Comparison of ENCODE assay signal across 16 cellular contexts in the genomic region with DNA sequence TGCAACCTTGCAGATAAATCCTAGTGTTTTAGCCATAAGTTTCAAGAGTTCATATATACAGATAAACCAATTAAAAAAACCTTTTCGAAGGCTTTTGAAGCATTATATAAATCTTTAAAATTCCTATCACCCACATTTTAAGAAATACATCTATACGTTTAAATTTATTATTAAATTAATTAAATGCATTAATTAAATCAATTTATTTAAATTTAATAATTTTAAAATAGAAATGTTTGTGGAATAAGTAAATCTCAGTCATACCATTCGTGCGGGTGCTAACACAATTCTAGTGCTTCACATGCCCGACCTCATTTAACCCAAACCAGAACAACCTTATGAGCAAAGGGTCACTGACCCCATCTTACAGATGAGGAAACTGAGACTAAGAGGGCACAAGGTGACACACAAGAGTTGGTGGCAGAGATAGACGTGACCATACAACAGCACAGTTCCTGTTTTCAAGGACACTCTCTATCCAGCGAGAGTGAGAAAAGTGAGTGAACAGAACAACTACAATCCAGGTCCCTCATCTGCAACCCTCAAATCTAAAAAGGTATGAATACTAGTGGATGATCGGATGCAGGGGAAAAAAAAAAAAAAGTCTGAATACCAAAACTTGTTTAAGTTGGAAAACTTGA. TPM values are rescaled to one million over a fixed set of nuclear protein-coding genes. Genes with fewer than 3 reads are reported as not detected.
DNase-seq lines count a peak whose midpoint lies in the region; ATAC-seq, FAIRE-seq and TF ChIP-seq lines count a peak whose summit lies in the region.
"Had no signal": no experiment of that assay in that cellular context is flagged by ENCODE, and none has a peak within 500 bp of the region (broad histone marks: within the 10 kb centered on the region; RNA-seq: fewer than 3 reads in every experiment).

No MANE protein-coding gene starts in this region.

- H3K9ac ChIP-seq in HepG2 (ENCODE audit: insufficient read depth, low read depth, low read length): peak overlapping the region; percentile 83

- H3K4me3 Mint-ChIP-seq in CD8-positive, alpha-beta T cell: peak overlapping the region; percentile 95
- peak overlapping the region; percentile 85 to 100 (median 97) for H3K4me3 Mint-ChIP-seq in IgD-negative memory B cell
- H3K4me3 Mint-ChIP-seq in activated B cell treated with CpG ODN at 0.5 μM for 24 hours: peak overlapping the region; percentile 96

- no peak overlapping the region for H2AFZ ChIP-seq in HepG2 (ENCODE audit: low read length)

- H3K27me3 ChIP-seq in CD8-positive, alpha-beta T cell (ENCODE audit: insufficient read depth, low read length): no peaks in the 10 kb centered on the region
- H3K27me3 ChIP-seq in HepG2 (ENCODE audit: control insufficient read depth in 1 of 2, insufficient read depth in 2 of 2, low read length in 2 of 2): no peaks in the 10 kb centered on the region; a peak in 1 of 5 replicates
- H3K27me3 ChIP-seq in effector memory CD4-positive, alpha-beta T cell (replicated peaks; ENCODE audit: control insufficient read depth, insufficient read depth, low read length, poor library complexity, severe bottlenecking): no peaks in the 10 kb centered on the region
- H3K27me3 ChIP-seq: colonic mucosa, pancreas, SJSA1, suprapubic skin had no signal

- H3K36me3 ChIP-seq in CD8-positive, alpha-beta T cell (ENCODE audit: insufficient read depth, low read length): no peaks in the 10 kb centered on the region
- no peaks in the 10 kb centered on the region for H3K36me3 ChIP-seq in HepG2 (replicated peaks in 1 of 2; ENCODE audit: control insufficient read depth in 1 of 2, insufficient read depth in 2 of 2, low read length in 2 of 2)
- H3K36me3 ChIP-seq in effector memory CD4-positive, alpha-beta T cell (ENCODE audit: control insufficient read depth, insufficient read depth, low read length): no peaks in the 10 kb centered on the region
- H3K36me3 ChIP-seq: colonic mucosa, pancreas, SJSA1, suprapubic skin had no signal

- H3K9me3 ChIP-seq in CD8-positive, alpha-beta T cell (ENCODE audit: low read length): no peaks in the 10 kb centered on the region
- no peaks in the 10 kb centered on the region for H3K9me3 ChIP-seq in HepG2 (ENCODE audit: low read length)
- no peaks in the 10 kb centered on the region for H3K9me3 ChIP-seq in effector memory CD4-positive, alpha-beta T cell (ENCODE audit: control insufficient read depth, low read length)
- H3K9me3 ChIP-seq: Caco-2, colonic mucosa, pancreas, SJSA1, suprapubic skin had no signal

- no peaks in the 10 kb centered on the region for H3K27me3 Mint-ChIP-seq in CD8-positive, alpha-beta T cell (ENCODE audit: low read depth)
- peaks cover 3% of the 10 kb centered on the region for H3K27me3 Mint-ChIP-seq in IgD-negative memory B cell
- no peaks in the 10 kb centered on the region for H3K27me3 Mint-ChIP-seq in activated B cell treated with CpG ODN at 0.5 μM for 24 hours

- TF ChIP-seq RAD21 in HepG2 (CRISPR knock-in tag; IDR thresholded peaks at IDR 0.05): no peak

- H3K4me2 ChIP-seq in HepG2 (ENCODE audit: low read depth, low read length): peak overlapping the region; percentile 80

- H3K4me1 Mint-ChIP-seq in CD8-positive, alpha-beta T cell (ENCODE audit: low read depth): peaks cover 61% of the 10 kb centered on the region
- H3K4me1 Mint-ChIP-seq in IgD-negative memory B cell: peaks cover 29 to 30% (median 29%) of the 10 kb centered on the region in 3 donors
- H3K4me1 Mint-ChIP-seq in activated B cell treated with CpG ODN at 0.5 μM for 24 hours: peaks cover 77% of the 10 kb centered on the region

- TF ChIP-seq CTCF in CD8-positive, alpha-beta T cell (IDR thresholded peaks at IDR 0.05): no peak
- TF ChIP-seq CTCF in activated B cell treated with CpG ODN at 0.5 μM for 24 hours (IDR thresholded peaks at IDR 0.05) (no peak), HepG2 (CRISPR knock-in tag; IDR thresholded peaks at IDR 0.05) (no peak), RWPE1 (conservative IDR thresholded peaks at IDR 0.05; ENCODE audit: low read depth) (no peak)

- 73% methylated on average over 8 of the region's 8 CpGs for WGBS in HepG2 (ENCODE audit: low lambda C conversion rate)

- peaks cover 18% of the 10 kb centered on the region for H3K36me3 Mint-ChIP-seq in CD8-positive, alpha-beta T cell
- H3K36me3 Mint-ChIP-seq in IgD-negative memory B cell: peaks cover 3% of the 10 kb centered on the region
- peaks cover 20% of the 10 kb centered on the region for H3K36me3 Mint-ChIP-seq in activated B cell treated with CpG ODN at 0.5 μM for 24 hours (ENCODE audit: low read depth)

- peak overlapping the region; percentile 55 for H3K27ac Mint-ChIP-seq in CD8-positive, alpha-beta T cell
- H3K27ac Mint-ChIP-seq in IgD-negative memory B cell: peak overlapping the region in 1 of 3 donors; percentile 43
- peak overlapping the region; percentile 56 for H3K27ac Mint-ChIP-seq in activated B cell treated with CpG ODN at 0.5 μM for 24 hours

- POLR2A ChIA-PET in CD8-positive, alpha-beta T cell (lab: Charles Lee): no interaction called here
- POLR2A ChIA-PET in activated B cell treated with CpG ODN at 0.5 μM for 24 hours (lab: Charles Lee): interaction anchor here (1.2 to 1.6 kb wide), 2 partner anchors 23 to 101 kb away, joined by 3 to 5 read pairs; no protein-coding TSS in a partner anchor
- POLR2A ChIA-PET in HepG2 (lab: Yijun Ruan, JAX): interaction anchor here (1.2 to 3.5 kb wide), 5 partner anchors 10 to 56 kb away, joined by 4 to 13 read pairs (median 4); no protein-coding TSS in a partner anchor
- POLR2A ChIA-PET in RWPE1 (lab: Yijun Ruan, JAX; ENCODE audit: low non-redundant PET): no interaction called here

- intact Hi-C loops in CD8-positive, alpha-beta T cell (cut with DNase I, micrococcal nuclease): loop anchor here in 1 of 2 experiments (5.0 kb wide), 1 partner anchor 50 kb away; no protein-coding TSS in a partner anchor
- intact Hi-C loops in activated B cell treated with CpG ODN at 0.5 μM for 24 hours (cut with micrococcal nuclease) (no loop called here), HepG2 (cut with micrococcal nuclease; ENCODE audit: unreplicated experiment) (no loop called here)

- no peak for FAIRE-seq in HepG2 (lab: Jason Lieb, UNC)
- FAIRE-seq: GM12892, HTR-8/SVneo, pancreas had no signal

- H4K20me1 ChIP-seq in HepG2 (ENCODE audit: insufficient read depth, low read length): no peaks in the 10 kb centered on the region

- BruUV-seq in HepG2 (replicated peaks; lab: Mats Ljungman, UMichigan): no TSS peak

- TF ChIP-seq EP300 in HepG2 (IDR thresholded peaks at IDR 0.05; ENCODE audit: low read depth in 2 of 2, low read length in 2 of 2): no peak
- no peak for TF ChIP-seq EP300 in HepG2 (CRISPR knock-in tag; IDR thresholded peaks at IDR 0.05; ENCODE audit: borderline replicate concordance)

- no peak overlapping the region for H3K4me3 ChIP-seq in CD8-positive, alpha-beta T cell (ENCODE audit: low read depth, low read length)
- H3K4me3 ChIP-seq in HepG2 (replicated peaks in 1 of 3; ENCODE audit: insufficient read depth in 1 of 3, low read depth in 2 of 3, low read length in 3 of 3): peak overlapping the region in 1 of 3 experiments; percentile 83; a peak in 2 of 6 replicates
- no peak overlapping the region for H3K4me3 ChIP-seq in effector memory CD4-positive, alpha-beta T cell (ENCODE audit: insufficient read depth, low read depth, low read length, poor library complexity, severe bottlenecking)

- H3K9me3 Mint-ChIP-seq in CD8-positive, alpha-beta T cell: no peaks in the 10 kb centered on the region
- H3K9me3 Mint-ChIP-seq in IgD-negative memory B cell (peaks cover 0 to 2% (median 0%) of the 10 kb centered on the region in 3 donors), activated B cell treated with CpG ODN at 0.5 μM for 24 hours (peaks cover 2% of the 10 kb centered on the region)

- in situ Hi-C loops in HepG2 (cut with HindIII; ENCODE audit: extremely low pct_ligation_motif_present, low pct_unique_long_range_greater_than_20kb): loop anchor here (5.0 kb wide), 1 partner anchor 45 kb away; a partner anchor contains a TSS

- H3K79me2 ChIP-seq in HepG2 (ENCODE audit: insufficient read depth, low read length): peaks cover 39% of the 10 kb centered on the region

- CTCF ChIA-PET in CD8-positive, alpha-beta T cell (lab: Charles Lee): no interaction called here
- CTCF ChIA-PET in activated B cell treated with CpG ODN at 0.5 μM for 24 hours (lab: Charles Lee): interaction anchor here (0.7 kb wide), 1 partner anchor 88 kb away, joined by 3 read pairs; no protein-coding TSS in a partner anchor
- CTCF ChIA-PET in HepG2 (lab: Yijun Ruan, JAX; ENCODE audit: low intra/inter-chr PET ratio, low total read pairs): no interaction called here
- CTCF ChIA-PET in RWPE1 (lab: Yijun Ruan, JAX): interaction anchor here (0.5 kb wide), 1 partner anchor 16 kb away, joined by 3 read pairs; no protein-coding TSS in a partner anchor

- peak in 1 of 2 experiments; percentile 48; a peak in 1 of 4 replicates for TF ChIP-seq POLR2A in HepG2 (IDR thresholded peaks at IDR 0.05; ENCODE audit: insufficient read depth in 1 of 2, low read depth in 2 of 2, low read length in 2 of 2)

- no peak overlapping the region for H3K27ac ChIP-seq in CD8-positive, alpha-beta T cell (ENCODE audit: low read depth, low read length)
- peak overlapping the region; percentile 79 for H3K27ac ChIP-seq in HepG2 (ENCODE audit: extremely low read length, insufficient read depth, low read length)
- no peak overlapping the region for H3K27ac ChIP-seq in effector memory CD4-positive, alpha-beta T cell (ENCODE audit: insufficient read depth, low read length, poor library complexity, severe bottlenecking)
- no peak overlapping the region for H3K27ac ChIP-seq in RWPE1
- H3K27ac ChIP-seq: colonic mucosa, pancreas, SJSA1, suprapubic skin had no signal

- ATAC-seq in CD8-positive, alpha-beta T cell: no peak
- ATAC-seq in activated B cell treated with CpG ODN at 0.5 μM for 24 hours (ENCODE audit: low read depth) (no peak), HepG2 (no peak)

- peaks cover 24% of the 10 kb centered on the region for H3K4me1 ChIP-seq in CD8-positive, alpha-beta T cell (ENCODE audit: insufficient read depth, low read length)
- peaks cover 78% of the 10 kb centered on the region for H3K4me1 ChIP-seq in HepG2 (ENCODE audit: insufficient read depth, low read length)
- H3K4me1 ChIP-seq in effector memory CD4-positive, alpha-beta T cell (ENCODE audit: control insufficient read depth, insufficient read depth, low read length, poor library complexity, severe bottlenecking): peaks cover 12% of the 10 kb centered on the region
- H3K4me1 ChIP-seq: colonic mucosa had no signal

- peak in 1 of 7 experiments; percentile 15 for DNase-seq in CD8-positive, alpha-beta T cell
- DNase-seq in activated B cell treated with CpG ODN at 0.5 μM for 24 hours (no peak), HepG2 (ENCODE audit: low spot score) (no peak), iPS-NIHi7 (ENCODE audit: extremely low spot score) (no peak), RWPE1 (ENCODE audit: low spot score) (no peak), T1000 (lab: John Stamatoyannopoulos, UW) (no peak)
- DNase-seq in effector memory CD4-positive, alpha-beta T cell: no peak
- DNase-seq: Caco-2, colonic mucosa, kidney glomerular epithelial cell, pancreas had no signal

RNA-seq across cellular contexts. Expression of a gene that starts 1.4 kb away (rescaled TPM):
- total RNA-seq in CD8-positive, alpha-beta T cell: 10 to 100 TPM; 29.6 to 30.1 TPM
- polyA plus RNA-seq in IgD-negative memory B cell: 78.1 TPM
- total RNA-seq in activated B cell treated with CpG ODN at 0.5 μM for 24 hours: 61.0 and 68.3 TPM in 2 replicates
- total RNA-seq in HepG2 (2016; rRNA removed; fragmentation: Illumina TruSeq; extraction: Trizol): 52.9 and 53.2 TPM in 2 replicates
- 17.2 and 19.5 TPM in 2 replicates for total RNA-seq in HepG2 (2016; cell fraction: cytosol; rRNA removed; fragmentation: Illumina TruSeq; extraction: Trizol; ENCODE audit: low read depth)
- total RNA-seq in HepG2 (2016; cell fraction: insoluble cytoplasmic fraction; rRNA removed; fragmentation: Illumina TruSeq; extraction: Trizol): 55.4 and 56.5 TPM in 2 replicates
- total RNA-seq in HepG2 (2016; cell fraction: membrane; rRNA removed; fragmentation: Illumina TruSeq; extraction: Trizol): 25.5 and 27.7 TPM in 2 replicates
- total RNA-seq in HepG2 (2016; cell fraction: nucleus; rRNA removed; fragmentation: Illumina TruSeq; extraction: Trizol): 28.0 and 30.5 TPM in 2 replicates
- 42.7 and 43.5 TPM in 2 replicates for polyA plus RNA-seq in HepG2 (2011; rRNA removed)
- polyA plus RNA-seq in HepG2 (2011; cell fraction: cytosol; rRNA removed): 43.3 and 48.1 TPM in 2 replicates
- 9.6 and 20.1 TPM in 2 replicates for polyA plus RNA-seq in HepG2 (2011; cell fraction: nucleus; rRNA removed)
- polyA plus RNA-seq in HepG2 (2012): 63.6 and 69.8 TPM in 2 replicates
- polyA plus RNA-seq in HepG2 (2016; cell fraction: cytosol; fragmentation: Illumina TruSeq; extraction: Trizol; ENCODE audit: low read depth): 16.5 and 23.5 TPM in 2 replicates
- polyA plus RNA-seq in HepG2 (2016; cell fraction: insoluble cytoplasmic fraction; fragmentation: Illumina TruSeq; extraction: Trizol; ENCODE audit: low read depth): 55.4 and 59.8 TPM in 2 replicates
- 23.1 and 25.4 TPM in 2 replicates for polyA plus RNA-seq in HepG2 (2016; cell fraction: membrane; fragmentation: Illumina TruSeq; extraction: Trizol; ENCODE audit: low read depth)
- 58.1 and 59.0 TPM in 2 replicates for polyA plus RNA-seq in HepG2 (2016; cell fraction: nucleus; fragmentation: Illumina TruSeq; extraction: Trizol; ENCODE audit: insufficient read depth, low read depth)
- 68.2 and 105 TPM in 2 replicates for polyA minus RNA-seq in HepG2 (2011; rRNA and poly(A)+ RNA removed; ENCODE audit: low replicate concordance)
- 19.2 and 19.6 TPM in 2 replicates for polyA minus RNA-seq in HepG2 (2011; cell fraction: cytosol; rRNA and poly(A)+ RNA removed)
- polyA minus RNA-seq in HepG2 (2011; cell fraction: nucleus; rRNA and poly(A)+ RNA removed): 12.1 and 29.7 TPM in 2 replicates

RNA-seq across cellular contexts. Expression of a gene that starts 46.6 kb away (rescaled TPM):
- 100 to 1,000 TPM; 224 to 240 TPM for total RNA-seq in CD8-positive, alpha-beta T cell
- polyA plus RNA-seq in IgD-negative memory B cell: 69.6 TPM
- 176 and 202 TPM in 2 replicates for total RNA-seq in activated B cell treated with CpG ODN at 0.5 μM for 24 hours
- total RNA-seq in HepG2 (2016; rRNA removed; fragmentation: Illumina TruSeq; extraction: Trizol): 7.6 and 15.9 TPM in 2 replicates
- 8.0 and 9.2 TPM in 2 replicates for total RNA-seq in HepG2 (2016; cell fraction: cytosol; rRNA removed; fragmentation: Illumina TruSeq; extraction: Trizol; ENCODE audit: low read depth)
- total RNA-seq in HepG2 (2016; cell fraction: insoluble cytoplasmic fraction; rRNA removed; fragmentation: Illumina TruSeq; extraction: Trizol): 6.9 and 15.8 TPM in 2 replicates
- 9.4 and 9.6 TPM in 2 replicates for total RNA-seq in HepG2 (2016; cell fraction: membrane; rRNA removed; fragmentation: Illumina TruSeq; extraction: Trizol)
- total RNA-seq in HepG2 (2016; cell fraction: nucleus; rRNA removed; fragmentation: Illumina TruSeq; extraction: Trizol): 16.4 and 21.4 TPM in 2 replicates
- polyA plus RNA-seq in HepG2 (2011; rRNA removed): 49.6 and 60.7 TPM in 2 replicates
- 30.7 and 32.4 TPM in 2 replicates for polyA plus RNA-seq in HepG2 (2011; cell fraction: cytosol; rRNA removed)
- polyA plus RNA-seq in HepG2 (2011; cell fraction: nucleus; rRNA removed): 61.1 and 65.1 TPM in 2 replicates
- 13.9 and 22.1 TPM in 2 replicates for polyA plus RNA-seq in HepG2 (2012)
- polyA plus RNA-seq in HepG2 (2016; cell fraction: cytosol; fragmentation: Illumina TruSeq; extraction: Trizol; ENCODE audit: low read depth): 1.4 and 1.8 TPM in 2 replicates
- polyA plus RNA-seq in HepG2 (2016; cell fraction: insoluble cytoplasmic fraction; fragmentation: Illumina TruSeq; extraction: Trizol; ENCODE audit: low read depth): 6.0 and 8.1 TPM in 2 replicates
- polyA plus RNA-seq in HepG2 (2016; cell fraction: membrane; fragmentation: Illumina TruSeq; extraction: Trizol; ENCODE audit: low read depth): 3.4 and 3.5 TPM in 2 replicates
- 38.0 and 39.0 TPM in 2 replicates for polyA plus RNA-seq in HepG2 (2016; cell fraction: nucleus; fragmentation: Illumina TruSeq; extraction: Trizol; ENCODE audit: insufficient read depth, low read depth)
- polyA minus RNA-seq in HepG2 (2011; rRNA and poly(A)+ RNA removed; ENCODE audit: low replicate concordance): 54.4 and 98.2 TPM in 2 replicates
- polyA minus RNA-seq in HepG2 (2011; cell fraction: cytosol; rRNA and poly(A)+ RNA removed): 19.2 and 23.0 TPM in 2 replicates
- 30.3 and 37.8 TPM in 2 replicates for polyA minus RNA-seq in HepG2 (2011; cell fraction: nucleus; rRNA and poly(A)+ RNA removed)

Comparison
In these comparisons a context has a peak if more than half of its experiments do, and no peak if none do; other contexts are left out.
1. CTCF ChIA-PET loops: an anchor here in activated B cell treated with CpG ODN at 0.5 μM for 24 hours (0.7 kb wide) and RWPE1 (0.5 kb wide); none called in CD8-positive, alpha-beta T cell and HepG2.
2. POLR2A ChIA-PET loops: an anchor here in activated B cell treated with CpG ODN at 0.5 μM for 24 hours (1.2 to 1.6 kb wide) and HepG2 (1.2 to 3.5 kb wide); none called in CD8-positive, alpha-beta T cell and RWPE1.